9 cellular contexts compared by ENCODE assay signal in the genomic region with DNA sequence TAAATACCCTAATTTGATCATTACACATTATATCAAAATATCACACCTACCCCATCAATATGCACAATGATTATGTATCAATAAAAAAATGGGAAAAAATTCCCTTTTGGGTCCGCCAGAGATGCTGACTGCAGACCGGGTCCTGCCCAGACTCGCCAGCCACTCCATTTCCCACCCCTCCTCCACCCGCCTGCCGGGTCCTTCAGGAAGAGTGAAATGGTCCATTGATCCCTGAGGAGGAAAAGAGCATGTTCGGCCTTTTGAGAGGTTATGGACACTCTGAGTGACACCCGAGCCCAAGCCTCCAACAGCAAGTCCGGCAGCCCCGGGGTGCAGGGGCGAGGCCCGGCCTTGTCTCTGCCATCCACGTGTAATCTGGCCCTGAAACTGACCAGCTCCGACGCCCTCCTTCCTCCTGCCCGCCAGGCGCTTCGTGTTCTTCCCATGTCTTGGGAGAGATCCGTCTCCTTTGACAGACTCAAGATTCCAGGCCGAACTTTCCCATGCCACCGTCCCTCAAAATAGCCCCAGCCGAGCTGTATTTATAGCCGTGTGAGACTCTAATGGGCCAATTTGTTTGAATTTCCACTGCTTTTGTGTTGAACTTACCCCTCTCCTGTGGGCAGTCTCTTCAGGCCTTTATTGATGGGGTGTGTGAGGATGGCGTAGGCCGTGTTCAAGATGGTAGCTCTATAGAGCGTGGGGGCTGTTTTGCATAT.
DNase-seq lines count a peak whose midpoint lies in the region; ATAC-seq and TF ChIP-seq lines count a peak whose summit lies in the region.
"Had no signal": no experiment of that assay in that cellular context is flagged by ENCODE, and none has a peak within 500 bp of the region (broad histone marks: within the 10 kb centered on the region; RNA-seq: fewer than 3 reads in every experiment).

No MANE protein-coding gene starts in this region.

- H3K9ac ChIP-seq in IMR-90 (ENCODE audit: low read depth, low read length): peak overlapping the region; percentile 16; the same call in 1 of the 2 replicates

- intact Hi-C loops in IMR-90 (cut with micrococcal nuclease) (loop anchor here (1.0 kb wide), 1 partner anchor 116 kb away; no protein-coding TSS in a partner anchor), body of pancreas (cut with DNase I) (loop anchor here (10.0 kb wide), 1 partner anchor 337 kb away; no protein-coding TSS in a partner anchor), left lung (cut with DNase I) (no loop called here), stomach (cut with DNase I; ENCODE audit: low total_unique reads) (no loop called here), PC-9 (cut with micrococcal nuclease; ENCODE audit: unreplicated experiment) (loop anchor here (5.0 kb wide), 1 partner anchor 175 kb away; no protein-coding TSS in a partner anchor)

- H3K36me3 ChIP-seq in IMR-90 (ENCODE audit: control insufficient read depth, insufficient read depth, low read length): no peaks in the 10 kb centered on the region
- no peaks in the 10 kb centered on the region for H3K36me3 ChIP-seq in body of pancreas (replicated peaks in 1 of 2; ENCODE audit: insufficient read depth in 1 of 2, low read depth in 2 of 2)
- H3K36me3 ChIP-seq in left lung: no peaks in the 10 kb centered on the region
- H3K36me3 ChIP-seq in stomach: no peaks in the 10 kb centered on the region
- no peaks in the 10 kb centered on the region for H3K36me3 ChIP-seq in PC-9 (ENCODE audit: low read depth)

- in situ Hi-C loops in IMR-90 (cut with MboI; ENCODE audit: low sequenced_read_pairs): no loop called here

- no peaks in the 10 kb centered on the region for H3K79me2 ChIP-seq in PC-9 (ENCODE audit: low read depth)

- H4K91ac ChIP-seq in IMR-90 (ENCODE audit: insufficient read depth, low read depth, low read length): peak overlapping the region; percentile 60

- no peak overlapping the region for H3K56ac ChIP-seq in IMR-90 (ENCODE audit: extremely low read depth, insufficient read depth, low read length)

- no peak for TF ChIP-seq CTCF in IMR-90 (conservative IDR thresholded peaks at IDR 0.05; ENCODE audit: low read depth, low read length)
- TF ChIP-seq CTCF in body of pancreas (IDR thresholded peaks at IDR 0.05): no peak
- TF ChIP-seq CTCF in left lung (IDR thresholded peaks at IDR 0.05): no peak
- no peak for TF ChIP-seq CTCF in stomach (IDR thresholded peaks at IDR 0.05)
- TF ChIP-seq CTCF in PC-9 (conservative IDR thresholded peaks at IDR 0.05): no peak

- TF ChIP-seq POLR2A in IMR-90 (IDR thresholded peaks at IDR 0.05; ENCODE audit: low read depth, low read length): no peak
- no peak for TF ChIP-seq POLR2A in body of pancreas (IDR thresholded peaks at IDR 0.05)
- TF ChIP-seq POLR2A in stomach (IDR thresholded peaks at IDR 0.05): no peak

- no peak for TF ChIP-seq RAD21 in IMR-90 (IDR thresholded peaks at IDR 0.05; ENCODE audit: low read length)

- H3F3A ChIP-seq in PC-9 (ENCODE audit: insufficient read depth, low read depth): peaks cover 2% of the 10 kb centered on the region; the same call in 1 of the 2 replicates

- no peaks in the 10 kb centered on the region for H3K79me1 ChIP-seq in IMR-90 (ENCODE audit: low read depth in 1 of 2, low read length in 2 of 2)

- H3K4me1 ChIP-seq in IMR-90 (ENCODE audit: control insufficient read depth, insufficient read depth, low read length): peaks cover 16% of the 10 kb centered on the region
- H3K4me1 ChIP-seq in body of pancreas: peaks cover 23% of the 10 kb centered on the region
- H3K4me1 ChIP-seq in left lung: peaks cover 4 to 28% of the 10 kb centered on the region in 2 donors
- H3K4me1 ChIP-seq in stomach: peaks cover 12 to 24% (median 18%) of the 10 kb centered on the region in 4 donors
- peaks cover 2% of the 10 kb centered on the region; the same call in 1 of the 2 replicates for H3K4me1 ChIP-seq in PC-9 (replicated peaks; ENCODE audit: insufficient read depth)

- H4K20me1 ChIP-seq in IMR-90 (ENCODE audit: insufficient read depth, low read length) (no peaks in the 10 kb centered on the region), PC-9 (ENCODE audit: insufficient read depth) (no peaks in the 10 kb centered on the region)

- H3K18ac ChIP-seq in IMR-90 (ENCODE audit: low read depth, low read length): peak overlapping the region; percentile 85

- H3K23ac ChIP-seq in IMR-90 (ENCODE audit: low read depth, low read length): peak overlapping the region; percentile 86

- peak overlapping the region; percentile 94 for H2BK120ac ChIP-seq in IMR-90 (ENCODE audit: low read depth, low read length)

- H3K14ac ChIP-seq in IMR-90 (replicated peaks; ENCODE audit: low read depth, low read length): peak overlapping the region; percentile 84

- H3K4ac ChIP-seq in IMR-90 (ENCODE audit: low read depth, low read length): peak overlapping the region; percentile 82

- CTCF ChIA-PET in IMR-90 (lab: Yijun Ruan, JAX) (interaction anchor here (0.6 to 1.0 kb wide), 3 partner anchors 100 to 360 kb away, joined by 3 to 4 read pairs (median 3); no protein-coding TSS in a partner anchor), PC-9 (lab: Charles Lee) (no interaction called here)

- TF ChIP-seq EP300 in stomach (IDR thresholded peaks at IDR 0.05): no peak

- H2BK5ac ChIP-seq in IMR-90 (ENCODE audit: low read depth, low read length, poor library complexity, severe bottlenecking): peak overlapping the region; percentile 38

- H2BK15ac ChIP-seq in IMR-90 (ENCODE audit: low read depth, low read length): peak overlapping the region; percentile 85; the same call in 2 of the 3 replicates

- no peaks in the 10 kb centered on the region for H3K9me3 ChIP-seq in IMR-90 (ENCODE audit: control insufficient read depth, insufficient read depth, low read length)
- no peaks in the 10 kb centered on the region for H3K9me3 ChIP-seq in body of pancreas
- no peaks in the 10 kb centered on the region for H3K9me3 ChIP-seq in left lung
- H3K9me3 ChIP-seq in stomach: no peaks in the 10 kb centered on the region
- H3K9me3 ChIP-seq in PC-9 (ENCODE audit: insufficient read depth, low read depth): no peaks in the 10 kb centered on the region

- no peak overlapping the region for H3K4me3 ChIP-seq in IMR-90 (ENCODE audit: insufficient read depth, low read depth, low read length)
- H3K4me3 ChIP-seq in body of pancreas: no peak overlapping the region
- no peak overlapping the region for H3K4me3 ChIP-seq in left lung
- H3K4me3 ChIP-seq in stomach: no peak overlapping the region
- no peak overlapping the region for H3K4me3 ChIP-seq in PC-9

- H3K27ac ChIP-seq in IMR-90 (ENCODE audit: insufficient read depth, low read length) (peak overlapping the region; percentile 68; the same call in 1 of the 2 replicates), body of pancreas (peak overlapping the region; percentile 2 to 40 (median 6)), left lung (peak overlapping the region; percentile 55 to 75), stomach (peak overlapping the region in 4 of 5 donors; percentile 33 to 71 (median 62)), PC-9 (no peak overlapping the region)

- peak overlapping the region; percentile 64 for H2AFZ ChIP-seq in IMR-90 (replicated peaks; ENCODE audit: low read length, poor library complexity)
- H2AFZ ChIP-seq in PC-9: no peak overlapping the region

- dilution Hi-C loops in IMR-90 (cut with HindIII; ENCODE audit: low sequenced_read_pairs, unreplicated experiment): no loop called here

- H2AK9ac ChIP-seq in IMR-90 (replicated peaks; ENCODE audit: low read depth, low read length, poor library complexity): peak overlapping the region; percentile 73

- POLR2A ChIA-PET in IMR-90 (lab: Charles Lee; ENCODE audit: unreplicated experiment): no interaction called here
- POLR2A ChIA-PET in PC-9 (lab: Charles Lee; ENCODE audit: unreplicated experiment): no interaction called here

- H2BK20ac ChIP-seq in IMR-90 (ENCODE audit: low read depth, low read length): peak overlapping the region; percentile 86

- BruUV-seq in IMR-90 (replicated peaks; lab: Mats Ljungman, UMichigan) (no TSS peak), PC-9 (replicated peaks; lab: Mats Ljungman, UMichigan) (no TSS peak)

- DNase-seq in IMR-90: no peak
- peak in 1 of 4 donors; percentile 11 for DNase-seq in body of pancreas
- no peak for DNase-seq in left lung
- no peak for DNase-seq in stomach
- no peak for DNase-seq in PC-9
- no peak for DNase-seq in NCI-H82 treated with DMSO at 0.1 percent for 48 hours (lab: John Stamatoyannopoulos, UW; ENCODE audit: unreplicated experiment)
- no peak for DNase-seq in retina
- DNase-seq: stimulated activated CD4-positive, alpha-beta T cell treated with anti-CD3 and anti-CD28 coated beads, Interleukin-4, amount 100 ng/mL, for 1 hour had no signal

- H2AK5ac ChIP-seq in IMR-90 (ENCODE audit: low read depth, low read length): peak overlapping the region; percentile 29; the same call in 1 of the 2 replicates

- WGBS in IMR-90 (ENCODE audit: extremely low coverage in 2 of 2, insufficient read length in 1 of 2), 2 experiments: 60% methylated on average over 9 of the region's 25 CpGs; no CpG with 5 or more reads in 1 of the 2 experiments
- 57 to 59% methylated on average over 23 to 25 of the region's 25 CpGs for WGBS in body of pancreas, 2 donors
- WGBS in stomach, 5 donors: 57 to 65% (median 59%) methylated on average over 25 of the region's 25 CpGs

- peaks cover 7% of the 10 kb centered on the region; the same call in 1 of the 2 replicates for H3K9me1 ChIP-seq in IMR-90 (ENCODE audit: insufficient read depth, low read length)

- H3K27me3 ChIP-seq in IMR-90 (ENCODE audit: control insufficient read depth, insufficient read depth, low read length) (0 out of 2 replicates have a peak, but pooled peaks cover 3% of the 10 kb centered on the region), body of pancreas (no peaks in the 10 kb centered on the region), left lung (no peaks in the 10 kb centered on the region), stomach (no peaks in the 10 kb centered on the region), PC-9 (ENCODE audit: insufficient read depth, low read depth) (no peaks in the 10 kb centered on the region)

- peak overlapping the region; percentile 28; the same call in 1 of the 2 replicates for H4K5ac ChIP-seq in IMR-90 (ENCODE audit: low read depth, low read length)

- H4K8ac ChIP-seq in IMR-90 (ENCODE audit: low read depth in 2 of 2, low read length in 2 of 2): peak overlapping the region; percentile 64 to 90; a peak in 2 of 4 replicates

- no peaks in the 10 kb centered on the region for H3K9me2 ChIP-seq in PC-9 (ENCODE audit: insufficient read depth)

- ATAC-seq in IMR-90 (ENCODE audit: low read depth) (no peak), body of pancreas (no peak), left lung (no peak), GM18498 (IDR thresholded peaks at IDR 0.05; ENCODE audit: unreplicated experiment) (no peak)

- H3K4me2 ChIP-seq in IMR-90 (ENCODE audit: low read depth, low read length) (peak overlapping the region; percentile 56; the same call in 1 of the 2 replicates), PC-9 (no peak overlapping the region)

TF ChIP-seq in IMR-90, 13 proteins besides CTCF, POLR2A, EP300 and RAD21 (continues in another document):
- TF ChIP-seq SMC3 (IDR thresholded peaks at IDR 0.05; ENCODE audit: low read depth, low read length): no peak

Comparison
In these comparisons a context has a peak if more than half of its experiments do, and no peak if none do; other contexts are left out.
1. intact Hi-C loops: an anchor here in IMR-90 (1.0 kb wide), body of pancreas (10.0 kb wide) and PC-9 (5.0 kb wide); none called in left lung and stomach.